ENCODE assay signal across 1 cellular context in the genomic region with DNA sequence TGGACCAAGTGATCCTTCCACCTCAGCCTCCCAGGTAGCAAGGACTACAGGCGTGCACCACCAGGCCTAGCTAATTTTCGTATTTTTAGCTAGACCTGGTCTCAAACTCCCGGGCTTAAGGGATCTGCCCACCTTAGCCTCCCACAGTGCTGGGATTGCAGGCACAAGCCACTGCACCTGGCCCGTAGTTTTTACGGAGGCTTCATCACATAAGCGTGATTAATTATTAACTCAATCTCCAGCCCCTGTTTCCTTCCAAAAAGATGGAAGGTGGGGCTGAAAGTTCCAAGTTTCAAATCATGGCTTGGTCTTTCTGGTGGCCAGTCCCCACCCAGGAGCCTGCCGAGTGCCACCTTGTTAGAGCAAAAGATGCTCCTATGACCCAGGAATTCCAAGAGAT.
TF ChIP-seq lines count a peak whose summit lies in the region.

No MANE protein-coding gene starts in this region.

TF ChIP-seq in H1, 55 proteins besides CTCF, POLR2A, EP300 and RAD21 (continued from another document):
- TF ChIP-seq EZH2 (IDR thresholded peaks at IDR 0.05; ENCODE audit: low read depth, low read length, severe bottlenecking) (no peak), CHD2 (IDR thresholded peaks at IDR 0.05; ENCODE audit: low read length) (no peak), SP1 (IDR thresholded peaks at IDR 0.05; ENCODE audit: low read depth, low read length) (no peak), KDM1A (IDR thresholded peaks at IDR 0.05; ENCODE audit: borderline replicate concordance, low read length) (no peak), TAF1 (IDR thresholded peaks at IDR 0.05; ENCODE audit: low read depth, low read length) (no peak), KDM4A (IDR thresholded peaks at IDR 0.05; ENCODE audit: low read depth, low read length, severe bottlenecking) (no peak), TCF12 (IDR thresholded peaks at IDR 0.05; ENCODE audit: low read depth, low read length) (no peak), CREB1 (IDR thresholded peaks at IDR 0.05) (no peak), SAP30 (IDR thresholded peaks at IDR 0.05; ENCODE audit: insufficient read depth, insufficient replicate concordance, low read length) (no peak)
- TF ChIP-seq, protein P1, sequence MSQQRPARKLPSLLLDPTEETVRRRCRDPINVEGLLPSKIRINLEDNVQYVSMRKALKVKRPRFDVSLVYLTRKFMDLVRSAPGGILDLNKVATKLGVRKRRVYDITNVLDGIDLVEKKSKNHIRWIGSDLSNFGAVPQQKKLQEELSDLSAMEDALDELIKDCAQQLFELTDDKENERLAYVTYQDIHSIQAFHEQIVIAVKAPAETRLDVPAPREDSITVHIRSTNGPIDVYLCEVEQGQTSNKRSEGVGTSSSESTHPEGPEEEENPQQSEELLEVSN (IDR thresholded peaks at IDR 0.05), result no peak
- TF ChIP-seq, protein P2, sequence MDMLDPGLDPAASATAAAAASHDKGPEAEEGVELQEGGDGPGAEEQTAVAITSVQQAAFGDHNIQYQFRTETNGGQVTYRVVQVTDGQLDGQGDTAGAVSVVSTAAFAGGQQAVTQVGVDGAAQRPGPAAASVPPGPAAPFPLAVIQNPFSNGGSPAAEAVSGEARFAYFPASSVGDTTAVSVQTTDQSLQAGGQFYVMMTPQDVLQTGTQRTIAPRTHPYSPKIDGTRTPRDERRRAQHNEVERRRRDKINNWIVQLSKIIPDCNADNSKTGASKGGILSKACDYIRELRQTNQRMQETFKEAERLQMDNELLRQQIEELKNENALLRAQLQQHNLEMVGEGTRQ (IDR thresholded peaks at IDR 0.05; ENCODE audit: low read length), result no peak
- TF ChIP-seq, protein P3, sequence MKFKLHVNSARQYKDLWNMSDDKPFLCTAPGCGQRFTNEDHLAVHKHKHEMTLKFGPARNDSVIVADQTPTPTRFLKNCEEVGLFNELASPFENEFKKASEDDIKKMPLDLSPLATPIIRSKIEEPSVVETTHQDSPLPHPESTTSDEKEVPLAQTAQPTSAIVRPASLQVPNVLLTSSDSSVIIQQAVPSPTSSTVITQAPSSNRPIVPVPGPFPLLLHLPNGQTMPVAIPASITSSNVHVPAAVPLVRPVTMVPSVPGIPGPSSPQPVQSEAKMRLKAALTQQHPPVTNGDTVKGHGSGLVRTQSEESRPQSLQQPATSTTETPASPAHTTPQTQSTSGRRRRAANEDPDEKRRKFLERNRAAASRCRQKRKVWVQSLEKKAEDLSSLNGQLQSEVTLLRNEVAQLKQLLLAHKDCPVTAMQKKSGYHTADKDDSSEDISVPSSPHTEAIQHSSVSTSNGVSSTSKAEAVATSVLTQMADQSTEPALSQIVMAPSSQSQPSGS (IDR thresholded peaks at IDR 0.05; ENCODE audit: low read length), result no peak
